2 cellular contexts compared by ENCODE assay signal in the genomic region with DNA sequence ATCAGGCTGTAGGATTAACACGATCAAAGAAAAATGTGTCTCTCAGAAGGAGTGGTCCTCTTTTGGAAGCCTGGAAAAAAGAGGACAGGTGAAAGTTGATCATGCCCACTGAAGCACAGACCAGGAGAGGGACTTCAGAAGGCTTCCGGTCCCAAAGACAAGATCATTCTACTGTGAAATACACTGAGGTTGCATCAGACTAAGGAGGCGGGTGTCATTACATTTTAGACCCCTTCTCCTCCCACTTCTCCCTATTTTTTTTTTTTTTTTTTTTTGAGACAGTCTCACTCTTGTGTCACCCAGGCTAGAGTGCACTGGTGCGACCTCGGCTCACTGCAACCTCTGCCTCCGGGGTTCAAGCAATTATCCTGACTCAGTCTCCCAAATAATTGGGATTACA.
TF ChIP-seq lines count a peak whose summit lies in the region.

No MANE protein-coding gene starts in this region.

TF ChIP-seq in liver, 16 proteins besides CTCF, POLR2A, EP300 and RAD21:
- TF ChIP-seq, protein P1, sequence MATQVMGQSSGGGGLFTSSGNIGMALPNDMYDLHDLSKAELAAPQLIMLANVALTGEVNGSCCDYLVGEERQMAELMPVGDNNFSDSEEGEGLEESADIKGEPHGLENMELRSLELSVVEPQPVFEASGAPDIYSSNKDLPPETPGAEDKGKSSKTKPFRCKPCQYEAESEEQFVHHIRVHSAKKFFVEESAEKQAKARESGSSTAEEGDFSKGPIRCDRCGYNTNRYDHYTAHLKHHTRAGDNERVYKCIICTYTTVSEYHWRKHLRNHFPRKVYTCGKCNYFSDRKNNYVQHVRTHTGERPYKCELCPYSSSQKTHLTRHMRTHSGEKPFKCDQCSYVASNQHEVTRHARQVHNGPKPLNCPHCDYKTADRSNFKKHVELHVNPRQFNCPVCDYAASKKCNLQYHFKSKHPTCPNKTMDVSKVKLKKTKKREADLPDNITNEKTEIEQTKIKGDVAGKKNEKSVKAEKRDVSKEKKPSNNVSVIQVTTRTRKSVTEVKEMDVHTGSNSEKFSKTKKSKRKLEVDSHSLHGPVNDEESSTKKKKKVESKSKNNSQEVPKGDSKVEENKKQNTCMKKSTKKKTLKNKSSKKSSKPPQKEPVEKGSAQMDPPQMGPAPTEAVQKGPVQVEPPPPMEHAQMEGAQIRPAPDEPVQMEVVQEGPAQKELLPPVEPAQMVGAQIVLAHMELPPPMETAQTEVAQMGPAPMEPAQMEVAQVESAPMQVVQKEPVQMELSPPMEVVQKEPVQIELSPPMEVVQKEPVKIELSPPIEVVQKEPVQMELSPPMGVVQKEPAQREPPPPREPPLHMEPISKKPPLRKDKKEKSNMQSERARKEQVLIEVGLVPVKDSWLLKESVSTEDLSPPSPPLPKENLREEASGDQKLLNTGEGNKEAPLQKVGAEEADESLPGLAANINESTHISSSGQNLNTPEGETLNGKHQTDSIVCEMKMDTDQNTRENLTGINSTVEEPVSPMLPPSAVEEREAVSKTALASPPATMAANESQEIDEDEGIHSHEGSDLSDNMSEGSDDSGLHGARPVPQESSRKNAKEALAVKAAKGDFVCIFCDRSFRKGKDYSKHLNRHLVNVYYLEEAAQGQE (IDR thresholded peaks at IDR 0.05): no peak
- TF ChIP-seq, protein P2, sequence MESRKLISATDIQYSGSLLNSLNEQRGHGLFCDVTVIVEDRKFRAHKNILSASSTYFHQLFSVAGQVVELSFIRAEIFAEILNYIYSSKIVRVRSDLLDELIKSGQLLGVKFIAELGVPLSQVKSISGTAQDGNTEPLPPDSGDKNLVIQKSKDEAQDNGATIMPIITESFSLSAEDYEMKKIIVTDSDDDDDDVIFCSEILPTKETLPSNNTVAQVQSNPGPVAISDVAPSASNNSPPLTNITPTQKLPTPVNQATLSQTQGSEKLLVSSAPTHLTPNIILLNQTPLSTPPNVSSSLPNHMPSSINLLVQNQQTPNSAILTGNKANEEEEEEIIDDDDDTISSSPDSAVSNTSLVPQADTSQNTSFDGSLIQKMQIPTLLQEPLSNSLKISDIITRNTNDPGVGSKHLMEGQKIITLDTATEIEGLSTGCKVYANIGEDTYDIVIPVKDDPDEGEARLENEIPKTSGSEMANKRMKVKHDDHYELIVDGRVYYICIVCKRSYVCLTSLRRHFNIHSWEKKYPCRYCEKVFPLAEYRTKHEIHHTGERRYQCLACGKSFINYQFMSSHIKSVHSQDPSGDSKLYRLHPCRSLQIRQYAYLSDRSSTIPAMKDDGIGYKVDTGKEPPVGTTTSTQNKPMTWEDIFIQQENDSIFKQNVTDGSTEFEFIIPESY (IDR thresholded peaks at IDR 0.05): no peak
- TF ChIP-seq RXRA (IDR thresholded peaks at IDR 0.05): peak in 1 of 2 donors; percentile 12
TF ChIP-seq in liver: peak in this region for 1.

TF ChIP-seq in HepG2, 621 proteins besides CTCF, POLR2A, EP300 and RAD21:
- TF ChIP-seq PAX8 (CRISPR knock-in tag; IDR thresholded peaks at IDR 0.05; ENCODE audit: borderline replicate concordance) (no peak), RXRB (CRISPR knock-in tag; IDR thresholded peaks at IDR 0.05; ENCODE audit: borderline replicate concordance) (no peak)
- TF ChIP-seq, protein P3, sequence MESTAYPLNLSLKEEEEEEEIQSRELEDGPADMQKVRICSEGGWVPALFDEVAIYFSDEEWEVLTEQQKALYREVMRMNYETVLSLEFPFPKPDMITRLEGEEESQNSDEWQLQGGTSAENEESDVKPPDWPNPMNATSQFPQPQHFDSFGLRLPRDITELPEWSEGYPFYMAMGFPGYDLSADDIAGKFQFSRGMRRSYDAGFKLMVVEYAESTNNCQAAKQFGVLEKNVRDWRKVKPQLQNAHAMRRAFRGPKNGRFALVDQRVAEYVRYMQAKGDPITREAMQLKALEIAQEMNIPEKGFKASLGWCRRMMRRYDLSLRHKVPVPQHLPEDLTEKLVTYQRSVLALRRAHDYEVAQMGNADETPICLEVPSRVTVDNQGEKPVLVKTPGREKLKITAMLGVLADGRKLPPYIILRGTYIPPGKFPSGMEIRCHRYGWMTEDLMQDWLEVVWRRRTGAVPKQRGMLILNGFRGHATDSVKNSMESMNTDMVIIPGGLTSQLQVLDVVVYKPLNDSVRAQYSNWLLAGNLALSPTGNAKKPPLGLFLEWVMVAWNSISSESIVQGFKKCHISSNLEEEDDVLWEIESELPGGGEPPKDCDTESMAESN (CRISPR knock-in tag; conservative IDR thresholded peaks at IDR 0.05): no peak
